In genomic region chr4:148445903-148446261, GRCh38 we compare ENCODE assay signal across 9 cellular contexts. TPM values are rescaled to one million over a fixed set of nuclear protein-coding genes. Genes with fewer than 3 reads are reported as not detected.
DNase-seq lines count a peak whose midpoint lies in the region; ATAC-seq, FAIRE-seq and TF ChIP-seq lines count a peak whose summit lies in the region.
"Had no signal": no experiment of that assay in that cellular context is flagged by ENCODE, and none has a peak within 500 bp of the region (broad histone marks: within the 10 kb centered on the region; RNA-seq: fewer than 3 reads in every experiment).

No MANE protein-coding gene starts in this region.

- H3K4me3 ChIP-seq in HepG2 (replicated peaks in 1 of 3; ENCODE audit: insufficient read depth in 1 of 3, low read depth in 2 of 3, low read length in 3 of 3) (peak overlapping the region in 2 of 3 experiments; percentile 56 to 69; a peak in 3 of 6 replicates), subcutaneous abdominal adipose tissue (ENCODE audit: low read depth in 1 of 5, low read length in 5 of 5) (peak overlapping the region; percentile 80 to 100 (median 96))

- BruUV-seq in HepG2 (replicated peaks; lab: Mats Ljungman, UMichigan) = no TSS peak

- POLR2A ChIA-PET in HepG2 (lab: Yijun Ruan, JAX) = no interaction called here

- in situ Hi-C loops in HepG2 (cut with HindIII; ENCODE audit: extremely low pct_ligation_motif_present, low pct_unique_long_range_greater_than_20kb) = no loop called here

- peak overlapping the region; percentile 81 for H3K4me3 Mint-ChIP-seq in activated CD4-positive, alpha-beta T cell treated with anti-CD3 and anti-CD28 coated beads, Interleukin-2, amount 10 ng/mL, durations not matched to agents 24 days and 14 days

- H3K4me1 ChIP-seq in HepG2 (ENCODE audit: insufficient read depth, low read length) (peaks cover 23% of the 10 kb centered on the region), subcutaneous abdominal adipose tissue (ENCODE audit: control insufficient read depth in 5 of 5, insufficient read depth in 5 of 5, low read length in 5 of 5) (peaks cover 0 to 52% (median 36%) of the 10 kb centered on the region in 5 donors)

- DNase-seq in activated CD4-positive, alpha-beta T cell treated with anti-CD3 and anti-CD28 coated beads, Interleukin-2, amount 10 ng/mL, durations not matched to agents 24 days and 14 days = no peak
- no peak for DNase-seq in activated CD4-positive, alpha-beta T cell treated with anti-CD3 and anti-CD28 coated beads for 1 hour
- DNase-seq in HepG2 (ENCODE audit: low spot score) = no peak
- no peak for DNase-seq in NCI-H146 treated with DMSO at 0.1 percent for 48 hours (lab: John Stamatoyannopoulos, UW; ENCODE audit: unreplicated experiment)
- no peak for DNase-seq in DMS 273 (lab: John Stamatoyannopoulos, UW; ENCODE audit: unreplicated experiment)
- no peak for DNase-seq in effector CD8-positive, alpha-beta T cell (lab: John Stamatoyannopoulos, UW)

- TF ChIP-seq RAD21 in HepG2 (CRISPR knock-in tag; IDR thresholded peaks at IDR 0.05) = no peak

- no peaks in the 10 kb centered on the region for H3K36me3 Mint-ChIP-seq in activated CD4-positive, alpha-beta T cell treated with anti-CD3 and anti-CD28 coated beads, Interleukin-2, amount 10 ng/mL, durations not matched to agents 24 days and 14 days (ENCODE audit: low read depth)

- no peak overlapping the region for H3K9ac ChIP-seq in HepG2 (ENCODE audit: insufficient read depth, low read depth, low read length)
- peak overlapping the region in 3 of 5 donors; percentile 54 to 64 (median 64) for H3K9ac ChIP-seq in subcutaneous abdominal adipose tissue (ENCODE audit: low read length in 5 of 5)

- peak overlapping the region; percentile 48 for H3K27ac Mint-ChIP-seq in activated CD4-positive, alpha-beta T cell treated with anti-CD3 and anti-CD28 coated beads, Interleukin-2, amount 10 ng/mL, durations not matched to agents 24 days and 14 days

- H3K27me3 ChIP-seq in HepG2 (ENCODE audit: control insufficient read depth in 1 of 2, insufficient read depth in 2 of 2, low read length in 2 of 2) (peaks cover 0 to 41% of the 10 kb centered on the region in 2 experiments; a peak in 3 of 5 replicates), subcutaneous abdominal adipose tissue (ENCODE audit: control insufficient read depth in 5 of 5, insufficient read depth in 4 of 5, low read length in 5 of 5) (no peaks in the 10 kb centered on the region)

- peak overlapping the region; percentile 100; the same call in 1 of the 2 replicates for H3K4me2 ChIP-seq in HepG2 (ENCODE audit: low read depth, low read length)

- H3K36me3 ChIP-seq in HepG2 (replicated peaks in 1 of 2; ENCODE audit: control insufficient read depth in 1 of 2, insufficient read depth in 2 of 2, low read length in 2 of 2) (no peaks in the 10 kb centered on the region), subcutaneous abdominal adipose tissue (ENCODE audit: control insufficient read depth in 5 of 5, insufficient read depth in 5 of 5, low read length in 5 of 5) (no peaks in the 10 kb centered on the region)

- CTCF ChIA-PET in HepG2 (lab: Yijun Ruan, JAX; ENCODE audit: low intra/inter-chr PET ratio, low total read pairs) = no interaction called here

- 19% methylated on average over 6 of the region's 7 CpGs for WGBS in HepG2 (ENCODE audit: low lambda C conversion rate)

- no peaks in the 10 kb centered on the region for H3K9me3 Mint-ChIP-seq in activated CD4-positive, alpha-beta T cell treated with anti-CD3 and anti-CD28 coated beads, Interleukin-2, amount 10 ng/mL, durations not matched to agents 24 days and 14 days

- intact Hi-C loops in activated CD4-positive, alpha-beta T cell treated with anti-CD3 and anti-CD28 coated beads, Interleukin-2, amount 10 ng/mL, durations not matched to agents 24 days and 14 days (cut with micrococcal nuclease) = loop anchor here (10.0 kb wide), 1 partner anchor 651 kb away; no protein-coding TSS in a partner anchor
- intact Hi-C loops in HepG2 (cut with micrococcal nuclease; ENCODE audit: unreplicated experiment) = loop anchor here (10.0 kb wide), 1 partner anchor 151 kb away; no protein-coding TSS in a partner anchor

- H3K79me2 ChIP-seq in HepG2 (ENCODE audit: insufficient read depth, low read length) = no peaks in the 10 kb centered on the region

- TF ChIP-seq EP300 in HepG2 (IDR thresholded peaks at IDR 0.05; ENCODE audit: low read depth in 2 of 2, low read length in 2 of 2) (no peak), HepG2 (CRISPR knock-in tag; IDR thresholded peaks at IDR 0.05; ENCODE audit: borderline replicate concordance) (no peak)

- no peak for TF ChIP-seq POLR2A in HepG2 (IDR thresholded peaks at IDR 0.05; ENCODE audit: insufficient read depth in 1 of 2, low read depth in 2 of 2, low read length in 2 of 2)

- H3K9me3 ChIP-seq in HepG2 (ENCODE audit: low read length) (no peaks in the 10 kb centered on the region), subcutaneous abdominal adipose tissue (ENCODE audit: control insufficient read depth in 5 of 5, low read length in 5 of 5) (no peaks in the 10 kb centered on the region)

- no peak overlapping the region for H2AFZ ChIP-seq in HepG2 (ENCODE audit: low read length)

- H3K4me1 Mint-ChIP-seq in activated CD4-positive, alpha-beta T cell treated with anti-CD3 and anti-CD28 coated beads, Interleukin-2, amount 10 ng/mL, durations not matched to agents 24 days and 14 days = peaks cover 25% of the 10 kb centered on the region

- no peak for ATAC-seq in HepG2

- FAIRE-seq in HepG2 (lab: Jason Lieb, UNC) = no peak
- FAIRE-seq: endometrium had no signal

- no peak for TF ChIP-seq CTCF in HepG2 (CRISPR knock-in tag; IDR thresholded peaks at IDR 0.05)

- H3K27ac ChIP-seq in angular gyrus (ENCODE audit: low read depth, low read length) (peak overlapping the region; percentile 73), HepG2 (ENCODE audit: extremely low read length, insufficient read depth, low read length) (no peak overlapping the region), subcutaneous abdominal adipose tissue (ENCODE audit: low read depth, low read length) (no peak overlapping the region)

- H3K27me3 Mint-ChIP-seq in activated CD4-positive, alpha-beta T cell treated with anti-CD3 and anti-CD28 coated beads, Interleukin-2, amount 10 ng/mL, durations not matched to agents 24 days and 14 days = peaks cover 50% of the 10 kb centered on the region

- H4K20me1 ChIP-seq in HepG2 (ENCODE audit: insufficient read depth, low read length) = no peaks in the 10 kb centered on the region

RNA-seq across cellular contexts. Expression of gene NR3C2, which starts 3.7 kb away (rescaled TPM):
- 0.14 and 0.28 TPM in 2 replicates for total RNA-seq in activated CD4-positive, alpha-beta T cell treated with anti-CD3 and anti-CD28 coated beads, Interleukin-2, amount 10 ng/mL, durations not matched to agents 24 days and 14 days
- total RNA-seq in HepG2 (2016; rRNA removed; fragmentation: Illumina TruSeq; extraction: Trizol) = 0.32 and 0.46 TPM in 2 replicates
- 0.30 and 0.44 TPM in 2 replicates for total RNA-seq in HepG2 (2016; cell fraction: cytosol; rRNA removed; fragmentation: Illumina TruSeq; extraction: Trizol; ENCODE audit: low read depth)
- total RNA-seq in HepG2 (2016; cell fraction: insoluble cytoplasmic fraction; rRNA removed; fragmentation: Illumina TruSeq; extraction: Trizol) = 0.25 and 0.37 TPM in 2 replicates
- total RNA-seq in HepG2 (2016; cell fraction: membrane; rRNA removed; fragmentation: Illumina TruSeq; extraction: Trizol) = 0.25 and 0.45 TPM in 2 replicates
- total RNA-seq in HepG2 (2016; cell fraction: nucleus; rRNA removed; fragmentation: Illumina TruSeq; extraction: Trizol) = 1.1 and 1.6 TPM in 2 replicates
- 0.20 and 0.26 TPM in 2 replicates for polyA plus RNA-seq in HepG2 (2011; rRNA removed)
- polyA plus RNA-seq in HepG2 (2011; cell fraction: cytosol; rRNA removed) = 0.09 and 0.21 TPM in 2 replicates
- 0.29 and 0.50 TPM in 2 replicates for polyA plus RNA-seq in HepG2 (2011; cell fraction: nucleus; rRNA removed)
- 0.21 and 0.32 TPM in 2 replicates for polyA plus RNA-seq in HepG2 (2012)
- polyA plus RNA-seq in HepG2 (2016; cell fraction: cytosol; fragmentation: Illumina TruSeq; extraction: Trizol; ENCODE audit: low read depth) = not detected in 2 replicates
- polyA plus RNA-seq in HepG2 (2016; cell fraction: insoluble cytoplasmic fraction; fragmentation: Illumina TruSeq; extraction: Trizol; ENCODE audit: low read depth) = 0.39 and 0.41 TPM in 2 replicates
- 0.08 and 0.16 TPM in 2 replicates for polyA plus RNA-seq in HepG2 (2016; cell fraction: membrane; fragmentation: Illumina TruSeq; extraction: Trizol; ENCODE audit: low read depth)
- polyA plus RNA-seq in HepG2 (2016; cell fraction: nucleus; fragmentation: Illumina TruSeq; extraction: Trizol; ENCODE audit: insufficient read depth, low read depth) = 0.16 and 0.33 TPM in 2 replicates
- 0.19 and 1.1 TPM in 2 replicates for polyA minus RNA-seq in HepG2 (2011; rRNA and poly(A)+ RNA removed; ENCODE audit: low replicate concordance)
- polyA minus RNA-seq in HepG2 (2011; cell fraction: cytosol; rRNA and poly(A)+ RNA removed) = 0.18 and 1.6 TPM in 2 replicates
- 3.0 and 3.7 TPM in 2 replicates for polyA minus RNA-seq in HepG2 (2011; cell fraction: nucleus; rRNA and poly(A)+ RNA removed)
